ENCODE assay signal across 8 cellular contexts in genomic region chr20:17969276-17969883, GRCh38. TPM values are rescaled to one million over a fixed set of nuclear protein-coding genes. Genes with fewer than 3 reads are reported as not detected.
DNase-seq lines count a peak whose midpoint lies in the region; ATAC-seq and TF ChIP-seq lines count a peak whose summit lies in the region.

No MANE protein-coding gene starts in this region.

- H3K79me2 ChIP-seq in mammary epithelial cell (ENCODE audit: insufficient read depth, low read length) = peaks cover 98% of the 10 kb centered on the region

- intact Hi-C loops in mammary epithelial cell (cut with micrococcal nuclease) = loop anchor here (2.0 to 5.0 kb wide), 2 partner anchors 307 to 498 kb away; partner anchors contain the start of genes DZANK1 and POLR3F

- no peaks in the 10 kb centered on the region for H3K27me3 ChIP-seq in BLaER1 treated with 17β-estradiol and CSF1 and Interleukin-3, amounts not matched to agents 10 nM and 100 nM
- no peaks in the 10 kb centered on the region for H3K27me3 ChIP-seq in mammary epithelial cell (ENCODE audit: insufficient read depth, low read length)

- dilution Hi-C loops in mammary epithelial cell (cut with HindIII; ENCODE audit: low sequenced_read_pairs) = no loop called here

- TF ChIP-seq CTCF in mammary epithelial cell (conservative IDR thresholded peaks at IDR 0.05 in 1 of 2, IDR thresholded peaks at IDR 0.05 in 1 of 2; ENCODE audit: extremely low read depth in 1 of 2, insufficient read depth in 1 of 2, low read depth in 1 of 2, low read length in 2 of 2) = no peak

- in situ Hi-C loops in mammary epithelial cell (cut with MboI; ENCODE audit: low sequenced_read_pairs in 2 of 2) = loop anchor here in 1 of 2 donors (25.0 kb wide), 2 partner anchors 318 to 457 kb away; partner anchors contain the start of gene ZNF133

- CTCF ChIA-PET in mammary epithelial cell (lab: Charles Lee; ENCODE audit: low non-redundant PET) = no interaction called here

- peaks cover 42 to 55% (median 49%) of the 10 kb centered on the region in 10 experiments for H3K4me1 ChIP-seq in BLaER1 treated with 17β-estradiol and CSF1 and Interleukin-3, amounts not matched to agents 10 nM and 100 nM
- H3K4me1 ChIP-seq in mammary epithelial cell (ENCODE audit: insufficient read depth, low read length) = peaks cover 21% of the 10 kb centered on the region

- no peaks in the 10 kb centered on the region for H3K9me3 Mint-ChIP-seq in stimulated activated memory B cell treated with anti-CD40 and anti-IgM and Interleukin-4, amounts not matched to agents 10 μg/mL and 1 μg/mL and 100 μg/mL, for 72 hours

- H3K36me3 Mint-ChIP-seq in stimulated activated memory B cell treated with anti-CD40 and anti-IgM and Interleukin-4, amounts not matched to agents 10 μg/mL and 1 μg/mL and 100 μg/mL, for 72 hours = peaks cover 41% of the 10 kb centered on the region

- peaks cover 2 to 39% (median 30%) of the 10 kb centered on the region in 11 experiments; a peak in 20 of 22 replicates for H4K20me1 ChIP-seq in BLaER1 treated with 17β-estradiol and CSF1 and Interleukin-3, amounts not matched to agents 10 nM and 100 nM
- H4K20me1 ChIP-seq in mammary epithelial cell (ENCODE audit: insufficient read depth, low read length) = no peaks in the 10 kb centered on the region

- peak overlapping the region; percentile 86 to 97 (median 94) for H3K4me2 ChIP-seq in BLaER1 treated with 17β-estradiol and CSF1 and Interleukin-3, amounts not matched to agents 10 nM and 100 nM
- peak overlapping the region; percentile 94 for H3K4me2 ChIP-seq in mammary epithelial cell (ENCODE audit: insufficient read depth, low read depth, low read length)

- H3K9ac ChIP-seq in BLaER1 treated with 17β-estradiol and CSF1 and Interleukin-3, amounts not matched to agents 10 nM and 100 nM = peak overlapping the region; percentile 97 to 100 (median 99)
- peak overlapping the region; percentile 99 for H3K9ac ChIP-seq in mammary epithelial cell (ENCODE audit: insufficient read depth, low read length)

- WGBS in mammary epithelial cell (ENCODE audit: low coverage, missing lambda C conversion rate) = under 1% methylated on average over 26 of the region's 29 CpGs

- H3K9me3 ChIP-seq in BLaER1 treated with 17β-estradiol and CSF1 and Interleukin-3, amounts not matched to agents 10 nM and 100 nM (replicated peaks in 1 of 11) = no peaks in the 10 kb centered on the region
- no peaks in the 10 kb centered on the region for H3K9me3 ChIP-seq in mammary epithelial cell (replicated peaks; ENCODE audit: insufficient read depth, low read length)

- ATAC-seq in GM18909 (IDR thresholded peaks at IDR 0.05; ENCODE audit: poor library complexity, unreplicated experiment) (peak; percentile 10), HG03159 (IDR thresholded peaks at IDR 0.05; ENCODE audit: unreplicated experiment) (peak; percentile 8)
- ATAC-seq in stimulated activated memory B cell treated with anti-CD40 and anti-IgM and Interleukin-4, amounts not matched to agents 10 μg/mL and 1 μg/mL and 100 μg/mL, for 72 hours = peak; percentile 14

- peak overlapping the region; percentile 92 for H2AFZ ChIP-seq in mammary epithelial cell (ENCODE audit: low read depth, low read length)

- no peaks in the 10 kb centered on the region for H3K27me3 Mint-ChIP-seq in stimulated activated memory B cell treated with anti-CD40 and anti-IgM and Interleukin-4, amounts not matched to agents 10 μg/mL and 1 μg/mL and 100 μg/mL, for 72 hours

- peaks cover 0 to 40% (median 23%) of the 10 kb centered on the region in 11 experiments; a peak in 10 of 22 replicates for H3K36me3 ChIP-seq in BLaER1 treated with 17β-estradiol and CSF1 and Interleukin-3, amounts not matched to agents 10 nM and 100 nM
- peaks cover 5% of the 10 kb centered on the region for H3K36me3 ChIP-seq in mammary epithelial cell (ENCODE audit: insufficient read depth, low read length)

- DNase-seq in RPMI7951 (ENCODE audit: low read depth) (peak; percentile 71), mammary epithelial cell (peak; percentile 56), kidney tubule cell (ENCODE audit: low spot score) (peak; percentile 67), NCI-H2196 treated with DMSO at 0.1 percent for 48 hours (lab: John Stamatoyannopoulos, UW; ENCODE audit: unreplicated experiment) (no peak)

- H3K4me3 ChIP-seq in BLaER1 treated with 17β-estradiol and CSF1 and Interleukin-3, amounts not matched to agents 10 nM and 100 nM = peak overlapping the region; percentile 87 to 99 (median 96)
- H3K4me3 ChIP-seq in mammary epithelial cell (replicated peaks in 1 of 3; ENCODE audit: insufficient read depth in 1 of 3, low read depth in 2 of 3, low read length in 3 of 3) = peak overlapping the region; percentile 88 to 93 (median 91)

- peak overlapping the region; percentile 100 for H3K27ac Mint-ChIP-seq in stimulated activated memory B cell treated with anti-CD40 and anti-IgM and Interleukin-4, amounts not matched to agents 10 μg/mL and 1 μg/mL and 100 μg/mL, for 72 hours

- H3K4me3 Mint-ChIP-seq in stimulated activated memory B cell treated with anti-CD40 and anti-IgM and Interleukin-4, amounts not matched to agents 10 μg/mL and 1 μg/mL and 100 μg/mL, for 72 hours = peak overlapping the region; percentile 94

- peak overlapping the region; percentile 95 to 100 (median 99) for H3K27ac ChIP-seq in BLaER1 treated with 17β-estradiol and CSF1 and Interleukin-3, amounts not matched to agents 10 nM and 100 nM
- peak overlapping the region; percentile 98 for H3K27ac ChIP-seq in mammary epithelial cell (ENCODE audit: insufficient read depth, low read depth, low read length)

- H3K4me1 Mint-ChIP-seq in stimulated activated memory B cell treated with anti-CD40 and anti-IgM and Interleukin-4, amounts not matched to agents 10 μg/mL and 1 μg/mL and 100 μg/mL, for 72 hours = peaks cover 69% of the 10 kb centered on the region

- BruUV-seq in mammary epithelial cell (replicated peaks; lab: Mats Ljungman, UMichigan) = no TSS peak

RNA-seq across cellular contexts. Expression of gene MGME1, which starts 0.6 kb away (rescaled TPM):
- 25.6 and 26.0 TPM in 2 replicates for total RNA-seq in RPMI7951 (2014; rRNA removed; shearing (Covaris generic))
- total RNA-seq in mammary epithelial cell = 10 to 100 TPM; 15.8 to 36.2 TPM
- polyA plus RNA-seq in mammary epithelial cell = 22.4 TPM
- 12.3 TPM for polyA minus RNA-seq in mammary epithelial cell

RNA-seq across cellular contexts. Expression of gene SNX5, which starts 0.8 kb away (rescaled TPM):
- total RNA-seq in RPMI7951 (2014; rRNA removed; shearing (Covaris generic)) = 187 and 228 TPM in 2 replicates
- 100 to 1,000 TPM in 1 of 2 donors, 10 to 100 TPM in 1; 68.0 to 137 TPM for total RNA-seq in mammary epithelial cell
- polyA plus RNA-seq in mammary epithelial cell = 91.8 TPM
- polyA minus RNA-seq in mammary epithelial cell = 93.1 TPM
